18 cellular contexts compared by ENCODE assay signal in genomic region chr2:98739020-98739419, GRCh38. TPM values are rescaled to one million over a fixed set of nuclear protein-coding genes. Genes with fewer than 3 reads are reported as not detected.
A peak's percentile ranks its signal among the peaks of the same experiment; 100 is the strongest.
DNase-seq lines count a peak whose midpoint lies in the region; ATAC-seq and TF ChIP-seq lines count a peak whose summit lies in the region.
"Had no signal": no experiment of that assay in that cellular context is flagged by ENCODE, and none has a peak within 500 bp of the region (broad histone marks: within the 10 kb centered on the region; RNA-seq: fewer than 3 reads in every experiment).

No MANE protein-coding gene starts in this region.

- ATAC-seq in activated CD8-positive, alpha-beta T cell treated with anti-CD3 and anti-CD28 coated beads for 36 hours = no peak
- ATAC-seq in activated CD8-positive, alpha-beta T cell treated with anti-CD3 and anti-CD28 coated beads, Interleukin-2, amount 10 ng/mL, durations not matched to agents 7 days and 5 days = no peak
- no peak for ATAC-seq in CD4-positive, alpha-beta T cell (ENCODE audit: poor library complexity)
- ATAC-seq in body of pancreas = no peak
- no peak for ATAC-seq in left colon
- no peak for ATAC-seq in HG03520 (IDR thresholded peaks at IDR 0.05; ENCODE audit: unreplicated experiment)
- ATAC-seq: K562 had no signal

- no peak overlapping the region for H3K27ac ChIP-seq in CD4-positive, alpha-beta T cell (ENCODE audit: low read depth, low read length)
- peak overlapping the region in 3 of 4 donors; percentile 70 to 87 (median 82) for H3K27ac ChIP-seq in body of pancreas
- H3K27ac ChIP-seq: BLaER1 treated with 17β-estradiol and CSF1 and Interleukin-3, amounts not matched to agents 10 nM and 100 nM; HL-60 had no signal

- CTCF ChIA-PET in activated CD8-positive, alpha-beta T cell treated with anti-CD3 and anti-CD28 coated beads for 36 hours (lab: Charles Lee) = interaction anchor here (1.0 to 1.6 kb wide), 2 partner anchors 21 to 90 kb away, joined by 3 read pairs; no protein-coding TSS in a partner anchor
- CTCF ChIA-PET in activated CD8-positive, alpha-beta T cell treated with anti-CD3 and anti-CD28 coated beads, Interleukin-2, amount 10 ng/mL, durations not matched to agents 7 days and 5 days (lab: Charles Lee) = interaction anchor here (0.7 kb wide), 1 partner anchor 90 kb away, joined by 3 read pairs; no protein-coding TSS in a partner anchor
- CTCF ChIA-PET in CD4-positive, alpha-beta T cell (lab: Charles Lee) = interaction anchor here (0.7 to 2.4 kb wide), 2 partner anchors 19 to 125 kb away, joined by 3 to 7 read pairs; no protein-coding TSS in a partner anchor

- H3K4me3 Mint-ChIP-seq in activated CD8-positive, alpha-beta T cell treated with anti-CD3 and anti-CD28 coated beads for 36 hours = no peak overlapping the region
- H3K4me3 Mint-ChIP-seq in activated CD8-positive, alpha-beta T cell treated with anti-CD3 and anti-CD28 coated beads, Interleukin-2, amount 10 ng/mL, durations not matched to agents 7 days and 5 days = no peak overlapping the region
- H3K4me3 Mint-ChIP-seq in CD4-positive, alpha-beta T cell = no peak overlapping the region
- H3K4me3 Mint-ChIP-seq: B cell had no signal

- peaks cover 11% of the 10 kb centered on the region for H3K9me3 Mint-ChIP-seq in activated CD8-positive, alpha-beta T cell treated with anti-CD3 and anti-CD28 coated beads for 36 hours
- no peaks in the 10 kb centered on the region for H3K9me3 Mint-ChIP-seq in activated CD8-positive, alpha-beta T cell treated with anti-CD3 and anti-CD28 coated beads, Interleukin-2, amount 10 ng/mL, durations not matched to agents 7 days and 5 days (ENCODE audit: insufficient read depth)
- H3K9me3 Mint-ChIP-seq in CD4-positive, alpha-beta T cell = no peaks in the 10 kb centered on the region

- H3K4me1 Mint-ChIP-seq in activated CD8-positive, alpha-beta T cell treated with anti-CD3 and anti-CD28 coated beads for 36 hours (ENCODE audit: low read depth) = peaks cover 68% of the 10 kb centered on the region
- peaks cover 46% of the 10 kb centered on the region for H3K4me1 Mint-ChIP-seq in activated CD8-positive, alpha-beta T cell treated with anti-CD3 and anti-CD28 coated beads, Interleukin-2, amount 10 ng/mL, durations not matched to agents 7 days and 5 days (ENCODE audit: low read depth)
- peaks cover 87% of the 10 kb centered on the region for H3K4me1 Mint-ChIP-seq in CD4-positive, alpha-beta T cell (ENCODE audit: low read depth)

- POLR2A ChIA-PET in activated CD8-positive, alpha-beta T cell treated with anti-CD3 and anti-CD28 coated beads for 36 hours (lab: Charles Lee) = interaction anchor here (1.2 to 3.8 kb wide), 2 partner anchors 10 to 19 kb away, joined by 3 to 19 read pairs; no protein-coding TSS in a partner anchor
- POLR2A ChIA-PET in activated CD8-positive, alpha-beta T cell treated with anti-CD3 and anti-CD28 coated beads, Interleukin-2, amount 10 ng/mL, durations not matched to agents 7 days and 5 days (lab: Charles Lee) = no interaction called here
- POLR2A ChIA-PET in CD4-positive, alpha-beta T cell (lab: Charles Lee) = interaction anchor here (15.5 kb wide), 1 partner anchor 32 kb away, joined by 414 read pairs; no protein-coding TSS in a partner anchor

- intact Hi-C loops in activated CD8-positive, alpha-beta T cell treated with anti-CD3 and anti-CD28 coated beads for 36 hours (cut with micrococcal nuclease) = loop anchor here (10.0 kb wide), 1 partner anchor 96 kb away; no protein-coding TSS in a partner anchor
- intact Hi-C loops in CD4-positive, alpha-beta T cell (cut with DNase I, micrococcal nuclease) = loop anchor here in 1 of 2 experiments (10.0 kb wide), 1 partner anchor 274 kb away; no protein-coding TSS in a partner anchor
- intact Hi-C loops in body of pancreas (cut with DNase I) = no loop called here
- intact Hi-C loops in left colon (cut with DNase I, micrococcal nuclease) = no loop called here

- no peaks in the 10 kb centered on the region for H3K27me3 Mint-ChIP-seq in activated CD8-positive, alpha-beta T cell treated with anti-CD3 and anti-CD28 coated beads for 36 hours
- no peaks in the 10 kb centered on the region for H3K27me3 Mint-ChIP-seq in activated CD8-positive, alpha-beta T cell treated with anti-CD3 and anti-CD28 coated beads, Interleukin-2, amount 10 ng/mL, durations not matched to agents 7 days and 5 days (ENCODE audit: low read depth)
- H3K27me3 Mint-ChIP-seq in CD4-positive, alpha-beta T cell = no peaks in the 10 kb centered on the region

- DNase-seq in activated CD8-positive, alpha-beta T cell treated with anti-CD3 and anti-CD28 coated beads for 36 hours = no peak
- no peak for DNase-seq in activated CD8-positive, alpha-beta T cell treated with anti-CD3 and anti-CD28 coated beads, Interleukin-2, amount 10 ng/mL, durations not matched to agents 7 days and 5 days
- no peak for DNase-seq in CD4-positive, alpha-beta T cell
- DNase-seq in DMS53 (lab: John Stamatoyannopoulos, UW) = peak; percentile 32
- no peak for DNase-seq in body of pancreas
- DNase-seq in left colon = no peak
- no peak for DNase-seq in AG08396 (ENCODE audit: low spot score)
- DNase-seq: 8988T, DMS 273 treated with DMSO at 0.1 percent for 48 hours, DMS79, GF-D8, IMR-90 had no signal

- no peak for TF ChIP-seq CTCF in activated CD8-positive, alpha-beta T cell treated with anti-CD3 and anti-CD28 coated beads for 36 hours (IDR thresholded peaks at IDR 0.05)
- no peak for TF ChIP-seq CTCF in CD4-positive, alpha-beta T cell (IDR thresholded peaks at IDR 0.05)
- no peak for TF ChIP-seq CTCF in body of pancreas (IDR thresholded peaks at IDR 0.05)

- TF ChIP-seq POLR2A in body of pancreas (IDR thresholded peaks at IDR 0.05) = no peak

- H3K36me3 Mint-ChIP-seq in activated CD8-positive, alpha-beta T cell treated with anti-CD3 and anti-CD28 coated beads for 36 hours (ENCODE audit: low read depth) = peaks cover 6% of the 10 kb centered on the region
- H3K36me3 Mint-ChIP-seq in activated CD8-positive, alpha-beta T cell treated with anti-CD3 and anti-CD28 coated beads, Interleukin-2, amount 10 ng/mL, durations not matched to agents 7 days and 5 days (ENCODE audit: low read depth) = peaks cover 16% of the 10 kb centered on the region
- H3K36me3 Mint-ChIP-seq in CD4-positive, alpha-beta T cell (ENCODE audit: low read depth) = no peaks in the 10 kb centered on the region

- H3K27me3 ChIP-seq in CD4-positive, alpha-beta T cell (ENCODE audit: control insufficient read depth, insufficient read depth, low read length) = no peaks in the 10 kb centered on the region
- no peaks in the 10 kb centered on the region for H3K27me3 ChIP-seq in body of pancreas
- H3K27me3 ChIP-seq: BLaER1 treated with 17β-estradiol and CSF1 and Interleukin-3, amounts not matched to agents 10 nM and 100 nM had no signal

- H3K36me3 ChIP-seq in body of pancreas (replicated peaks in 1 of 2; ENCODE audit: insufficient read depth in 1 of 2, low read depth in 2 of 2) = no peaks in the 10 kb centered on the region
- H3K36me3 ChIP-seq: HAP-1 had no signal

- no peaks in the 10 kb centered on the region for H3K9me3 ChIP-seq in CD4-positive, alpha-beta T cell (ENCODE audit: control insufficient read depth, low read length)
- H3K9me3 ChIP-seq in body of pancreas = no peaks in the 10 kb centered on the region
- H3K9me3 ChIP-seq: BLaER1 treated with 17β-estradiol and CSF1 and Interleukin-3, amounts not matched to agents 10 nM and 100 nM; HAP-1 had no signal

- peaks cover 37% of the 10 kb centered on the region for H3K4me1 ChIP-seq in body of pancreas
- H3K4me1 ChIP-seq: HAP-1 had no signal

- peak overlapping the region; percentile 36 for H3K27ac Mint-ChIP-seq in activated CD8-positive, alpha-beta T cell treated with anti-CD3 and anti-CD28 coated beads for 36 hours
- no peak overlapping the region for H3K27ac Mint-ChIP-seq in activated CD8-positive, alpha-beta T cell treated with anti-CD3 and anti-CD28 coated beads, Interleukin-2, amount 10 ng/mL, durations not matched to agents 7 days and 5 days
- peak overlapping the region; percentile 100 for H3K27ac Mint-ChIP-seq in CD4-positive, alpha-beta T cell
- H3K27ac Mint-ChIP-seq: B cell had no signal

- no peak overlapping the region for H3K4me3 ChIP-seq in body of pancreas
- H3K4me3 ChIP-seq: BLaER1 treated with 17β-estradiol and CSF1 and Interleukin-3, amounts not matched to agents 10 nM and 100 nM; HAP-1; K562 had no signal

RNA-seq across cellular contexts. Expression of gene MGAT4A, which starts 8.1 kb away (rescaled TPM):
- total RNA-seq in activated CD8-positive, alpha-beta T cell treated with anti-CD3 and anti-CD28 coated beads for 36 hours = 10 to 100 TPM; 57.6 to 59.0 TPM
- 10 to 100 TPM; 73.4 to 76.2 TPM for total RNA-seq in activated CD8-positive, alpha-beta T cell treated with anti-CD3 and anti-CD28 coated beads, Interleukin-2, amount 10 ng/mL, durations not matched to agents 7 days and 5 days
- total RNA-seq in CD4-positive, alpha-beta T cell = 100 to 1,000 TPM; 200 to 204 TPM
- 10 to 100 TPM; 40.5 to 72.4 TPM for total RNA-seq in body of pancreas
- total RNA-seq in left colon = 100 to 1,000 TPM; 115 to 154 TPM
